In the genomic region with DNA sequence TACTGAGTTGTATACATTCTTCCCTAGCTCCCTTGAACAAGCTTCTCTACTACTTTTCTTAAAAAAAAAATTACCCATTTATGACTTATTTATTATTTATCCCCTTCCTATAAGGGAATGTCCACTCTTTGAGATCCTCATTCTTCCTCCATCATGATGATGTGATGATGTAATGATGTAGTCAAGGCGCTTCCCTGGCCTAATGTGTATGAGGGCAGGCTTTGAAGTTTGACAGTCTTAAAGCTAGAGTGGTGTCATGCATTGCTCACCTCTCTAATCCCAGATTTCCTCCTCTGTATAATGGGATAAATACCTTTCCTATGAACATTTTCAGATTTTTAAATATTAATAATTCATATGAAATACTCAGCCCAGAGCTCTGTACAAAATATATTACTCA, we compare ENCODE assay signal across 16 cellular contexts.
DNase-seq lines count a peak whose midpoint lies in the region; ATAC-seq and TF ChIP-seq lines count a peak whose summit lies in the region.
"Had no signal": no experiment of that assay in that cellular context is flagged by ENCODE, and none has a peak within 500 bp of the region (broad histone marks: within the 10 kb centered on the region; RNA-seq: fewer than 3 reads in every experiment).

No MANE protein-coding gene starts in this region.

- no peak overlapping the region for H2AFZ ChIP-seq in OCI-LY3 (ENCODE audit: low read depth, low read length)
- H2AFZ ChIP-seq: GM23248 had no signal

- H3K9me3 ChIP-seq in OCI-LY3 (ENCODE audit: insufficient read depth, low read length): no peaks in the 10 kb centered on the region

- TF ChIP-seq CTCF in OCI-LY3 (IDR thresholded peaks at IDR 0.05; ENCODE audit: low read depth, low read length): no peak

- no peaks in the 10 kb centered on the region for H4K20me1 ChIP-seq in OCI-LY3 (ENCODE audit: insufficient read depth, low read length)

- peaks cover 91% of the 10 kb centered on the region for H3K4me1 ChIP-seq in OCI-LY3 (ENCODE audit: low read length)

- peak overlapping the region; percentile 19 for H3K27ac Mint-ChIP-seq in central memory CD8-positive, alpha-beta T cell (ENCODE audit: low read depth)
- peak overlapping the region; percentile 83 for H3K27ac Mint-ChIP-seq in memory B cell

- H3K9me3 Mint-ChIP-seq in central memory CD8-positive, alpha-beta T cell: no peaks in the 10 kb centered on the region
- no peaks in the 10 kb centered on the region for H3K9me3 Mint-ChIP-seq in memory B cell
- H3K9me3 Mint-ChIP-seq: CD4-positive, alpha-beta memory T cell had no signal

- H3K27me3 ChIP-seq in OCI-LY3 (ENCODE audit: low read depth, low read length): no peaks in the 10 kb centered on the region

- no peak for ATAC-seq in central memory CD8-positive, alpha-beta T cell (replicated peaks; ENCODE audit: extremely low read depth, poor library complexity, severe bottlenecking)
- no peak for ATAC-seq in memory B cell (ENCODE audit: low read depth)
- ATAC-seq: HCT116 had no signal

- no peak overlapping the region for H3K4me3 Mint-ChIP-seq in central memory CD8-positive, alpha-beta T cell
- no peak overlapping the region for H3K4me3 Mint-ChIP-seq in memory B cell

- no peak for DNase-seq in central memory CD8-positive, alpha-beta T cell (ENCODE audit: low spot score in 2 of 2)
- DNase-seq in epithelial cell of prostate (ENCODE audit: low read depth, low spot score): no peak
- no peak for DNase-seq in memory B cell (ENCODE audit: low spot score in 2 of 2)
- DNase-seq in NCI-H2196 (lab: John Stamatoyannopoulos, UW; ENCODE audit: unreplicated experiment): no peak
- no peak for DNase-seq in NCI-H446 (lab: John Stamatoyannopoulos, UW)
- no peak for DNase-seq in central memory CD4-positive, alpha-beta T cell
- DNase-seq: C1 segment of cervical spinal cord; Calu3; CD4-positive, alpha-beta memory T cell; COR-L47; DMS153; DND-41; GM23248; H7 had no signal

- H3K27ac ChIP-seq in OCI-LY3 (ENCODE audit: low read length): peak overlapping the region; percentile 91
- H3K27ac ChIP-seq in epithelial cell of prostate: peak overlapping the region; percentile 6
- H3K27ac ChIP-seq: GM23248 had no signal

- no peaks in the 10 kb centered on the region for H3K27me3 Mint-ChIP-seq in central memory CD8-positive, alpha-beta T cell
- no peaks in the 10 kb centered on the region for H3K27me3 Mint-ChIP-seq in memory B cell
- H3K27me3 Mint-ChIP-seq: CD4-positive, alpha-beta memory T cell had no signal

- H3K4me3 ChIP-seq in OCI-LY3 (ENCODE audit: low read length): no peak overlapping the region
- H3K4me3 ChIP-seq: GM23248 had no signal

- H3K9ac ChIP-seq in OCI-LY3 (ENCODE audit: low read length): no peak overlapping the region
- H3K9ac ChIP-seq: GM23248 had no signal

- H3K79me2 ChIP-seq in OCI-LY3 (ENCODE audit: low read length): 0 out of 2 replicates have a peak, but pooled peaks cover 4% of the 10 kb centered on the region

- peaks cover 2% of the 10 kb centered on the region for H3K36me3 Mint-ChIP-seq in central memory CD8-positive, alpha-beta T cell (ENCODE audit: insufficient read depth)
- H3K36me3 Mint-ChIP-seq in memory B cell: peaks cover 6% of the 10 kb centered on the region

- no peak overlapping the region for H3K4me2 ChIP-seq in OCI-LY3 (ENCODE audit: low read length)

- peaks cover 48% of the 10 kb centered on the region for H3K4me1 Mint-ChIP-seq in central memory CD8-positive, alpha-beta T cell
- peaks cover 27% of the 10 kb centered on the region for H3K4me1 Mint-ChIP-seq in memory B cell

- H3K36me3 ChIP-seq in OCI-LY3 (replicated peaks; ENCODE audit: low read depth, low read length): no peaks in the 10 kb centered on the region
